Comparison of ENCODE assay signal across 8 cellular contexts in the genomic region with DNA sequence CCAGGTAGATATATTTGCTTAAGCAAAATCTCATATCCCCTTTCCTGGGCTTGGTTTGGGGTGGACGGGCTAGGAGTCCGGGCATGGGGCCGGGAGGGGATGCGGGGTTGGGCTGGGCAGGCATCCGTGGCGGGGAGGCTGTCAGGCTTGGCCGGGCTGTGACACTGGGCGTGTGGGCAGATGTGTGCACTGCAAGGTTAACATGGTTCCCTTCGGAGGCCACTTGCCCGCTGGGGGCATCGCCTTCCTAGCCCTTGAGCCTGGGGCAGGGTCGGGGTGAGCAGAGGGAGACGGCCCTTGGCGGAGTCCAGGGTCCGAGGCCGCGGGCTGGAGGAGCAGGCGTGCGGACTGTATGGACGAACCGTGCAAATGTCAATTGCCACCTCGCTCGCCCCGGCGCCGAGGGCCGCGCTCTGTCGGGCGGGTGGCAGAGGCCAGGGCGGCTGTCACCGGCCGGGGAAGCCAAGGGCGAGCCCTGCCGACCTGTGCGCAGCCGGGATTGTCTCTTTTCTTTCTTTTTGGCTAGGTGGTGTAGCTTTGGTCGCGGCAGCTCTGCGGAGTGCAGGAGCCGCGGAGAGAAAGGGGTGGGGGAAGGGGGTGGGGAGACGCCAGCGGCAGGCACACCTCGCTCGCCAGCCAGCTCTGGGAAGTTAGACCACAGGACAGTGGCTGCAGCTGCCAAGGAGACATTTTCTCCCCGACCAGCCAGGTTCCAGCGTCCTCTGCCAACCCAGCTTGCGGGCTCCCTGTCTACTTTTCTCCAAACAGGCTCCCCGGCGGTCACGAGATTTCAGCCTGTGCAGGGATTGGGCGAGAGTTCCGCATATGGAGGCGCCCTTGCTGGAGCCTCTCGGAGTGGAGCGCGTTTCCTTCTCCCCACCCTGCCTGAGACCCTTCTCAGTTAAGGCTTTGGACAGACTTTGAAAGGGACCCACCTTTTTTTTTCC. TPM values are rescaled to one million over a fixed set of nuclear protein-coding genes. Genes with fewer than 3 reads are reported as not detected.
DNase-seq lines count a peak whose midpoint lies in the region; ATAC-seq and TF ChIP-seq lines count a peak whose summit lies in the region.

No MANE protein-coding gene starts in this region.

- POLR2A ChIA-PET in activated CD4-positive, alpha-beta T cell treated with anti-CD3 and anti-CD28 coated beads for 36 hours (lab: Charles Lee): interaction anchor here (0.6 to 0.8 kb wide), 3 partner anchors 13 to 1648 kb away, joined by 3 to 7 read pairs (median 4); no protein-coding TSS in a partner anchor

- intact Hi-C loops in activated CD4-positive, alpha-beta T cell treated with anti-CD3 and anti-CD28 coated beads for 36 hours (cut with DNase I, micrococcal nuclease): loop anchor here (5.0 to 10.0 kb wide), 2 partner anchors 47 to 1154 kb away; a partner anchor contains a TSS
- intact Hi-C loops in left colon (cut with DNase I, micrococcal nuclease): no loop called here

- peak; percentile 39 for ATAC-seq in GM18873 (IDR thresholded peaks at IDR 0.05; ENCODE audit: low FRiP score, unreplicated experiment)
- ATAC-seq in HG03139 (IDR thresholded peaks at IDR 0.05; ENCODE audit: unreplicated experiment): peak; percentile 34
- peak; percentile 48 for ATAC-seq in activated CD4-positive, alpha-beta T cell treated with anti-CD3 and anti-CD28 coated beads for 36 hours
- peak; percentile 40 for ATAC-seq in left colon

- CTCF ChIA-PET in activated CD4-positive, alpha-beta T cell treated with anti-CD3 and anti-CD28 coated beads for 36 hours (lab: Charles Lee): interaction anchor here (0.6 to 2.8 kb wide), 4 partner anchors 13 to 63 kb away, joined by 3 to 10 read pairs (median 3); no protein-coding TSS in a partner anchor

- no peak for TF ChIP-seq CTCF in AG09309 (IDR thresholded peaks at IDR 0.05; ENCODE audit: control insufficient read depth, insufficient read depth, low read depth, low read length, missing control alignments)

- no peaks in the 10 kb centered on the region for H3K9me3 Mint-ChIP-seq in activated CD4-positive, alpha-beta T cell treated with anti-CD3 and anti-CD28 coated beads for 36 hours (ENCODE audit: low read depth)

- peak overlapping the region; percentile 93 for H3K27ac Mint-ChIP-seq in activated CD4-positive, alpha-beta T cell treated with anti-CD3 and anti-CD28 coated beads for 36 hours

- peaks cover 13% of the 10 kb centered on the region for H3K4me1 Mint-ChIP-seq in activated CD4-positive, alpha-beta T cell treated with anti-CD3 and anti-CD28 coated beads for 36 hours

- peak overlapping the region; percentile 90 for H3K4me3 Mint-ChIP-seq in activated CD4-positive, alpha-beta T cell treated with anti-CD3 and anti-CD28 coated beads for 36 hours

- no peaks in the 10 kb centered on the region for H3K27me3 Mint-ChIP-seq in activated CD4-positive, alpha-beta T cell treated with anti-CD3 and anti-CD28 coated beads for 36 hours

- peak overlapping the region; percentile 79 for H3K27ac ChIP-seq in cingulate gyrus (ENCODE audit: low read depth, low read length)

- peaks cover 19% of the 10 kb centered on the region for H3K36me3 Mint-ChIP-seq in activated CD4-positive, alpha-beta T cell treated with anti-CD3 and anti-CD28 coated beads for 36 hours (ENCODE audit: low read depth)

- DNase-seq in AG09309 (ENCODE audit: low read depth) (no peak), NCI-H446 treated with DMSO at 0.1 percent for 48 hours (lab: John Stamatoyannopoulos, UW) (peak; percentile 88), left colon (peak; percentile 83 to 84)
- peak; percentile 86 for DNase-seq in activated CD4-positive, alpha-beta T cell treated with anti-CD3 and anti-CD28 coated beads for 36 hours
- DNase-seq in stimulated activated CD4-positive, alpha-beta T cell treated with anti-CD3 and anti-CD28 coated beads, Interleukin-1b, Interleukin-23, amount 100 ng/mL, for 4 hours (ENCODE audit: low read depth in 2 of 2): peak; percentile 38 to 46

- peak overlapping the region; percentile 68 for H3K4me3 ChIP-seq in AG09309 (ENCODE audit: control insufficient read depth, low read depth, low read length)

RNA-seq across cellular contexts. Expression of a gene that starts 1.3 kb away (rescaled TPM):
- 10 to 100 TPM; 31.0 to 33.4 TPM for total RNA-seq in activated CD4-positive, alpha-beta T cell treated with anti-CD3 and anti-CD28 coated beads for 36 hours
- total RNA-seq in left colon: 10 to 100 TPM; 40.6 to 45.6 TPM

Comparison
In these comparisons a context has a peak if more than half of its experiments do, and no peak if none do; other contexts are left out.
1. intact Hi-C loops: an anchor here in activated CD4-positive, alpha-beta T cell treated with anti-CD3 and anti-CD28 coated beads for 36 hours (5.0 to 10.0 kb wide); none called in left colon.